23 cellular contexts compared by ENCODE assay signal in the genomic region with DNA sequence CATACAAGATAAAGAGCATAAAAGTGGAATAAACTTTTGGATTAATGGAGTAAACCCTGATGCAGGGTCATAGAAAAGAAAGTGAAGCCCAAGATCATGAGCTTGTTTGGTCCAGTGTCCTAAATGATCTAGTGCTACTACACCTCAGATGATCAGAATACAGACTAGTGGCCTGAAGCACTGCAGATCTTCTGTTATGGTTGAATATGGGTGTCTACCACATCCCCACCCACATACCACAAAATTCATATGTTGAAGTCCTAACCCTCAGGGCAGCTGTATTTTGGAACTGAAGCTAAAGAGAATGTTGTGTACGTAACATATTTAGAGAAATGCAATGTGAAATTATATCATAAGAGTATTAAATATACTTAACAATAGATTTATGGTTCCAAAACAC.
DNase-seq lines count a peak whose midpoint lies in the region; ATAC-seq, FAIRE-seq and TF ChIP-seq lines count a peak whose summit lies in the region.
"Had no signal": no experiment of that assay in that cellular context is flagged by ENCODE, and none has a peak within 500 bp of the region (broad histone marks: within the 10 kb centered on the region; RNA-seq: fewer than 3 reads in every experiment).

No MANE protein-coding gene starts in this region.

- WGBS in trophoblast cell (ENCODE audit: extremely low coverage, insufficient coverage, insufficient read length), result no CpG with 5 or more reads among the region's 1 CpG

- H4K8ac ChIP-seq in trophoblast cell (ENCODE audit: low read depth, low read length), result no peak overlapping the region

- H3K9ac ChIP-seq in SU-DHL-6 (ENCODE audit: low read length), result no peak overlapping the region
- no peak overlapping the region for H3K9ac ChIP-seq in trophoblast cell (ENCODE audit: low read length)
- H3K9ac ChIP-seq: BLaER1 treated with 17β-estradiol and CSF1 and Interleukin-3, amounts not matched to agents 10 nM and 100 nM had no signal

- no peak overlapping the region for H3K14ac ChIP-seq in trophoblast cell (ENCODE audit: low read length)

- H3K4me3 ChIP-seq in SU-DHL-6 (ENCODE audit: insufficient read depth, low read length, poor library complexity, severe bottlenecking), result no peak overlapping the region
- H3K4me3 ChIP-seq in trophoblast cell (ENCODE audit: low read depth, low read length), result no peak overlapping the region
- H3K4me3 ChIP-seq: A549; BLaER1 treated with 17β-estradiol and CSF1 and Interleukin-3, amounts not matched to agents 10 nM and 100 nM; HAP-1 had no signal

- no peak overlapping the region for H4K91ac ChIP-seq in trophoblast cell (ENCODE audit: low read depth, low read length)

- no peak overlapping the region for H2AK5ac ChIP-seq in trophoblast cell (ENCODE audit: low read length)

- no peaks in the 10 kb centered on the region for H4K20me1 ChIP-seq in SU-DHL-6 (ENCODE audit: low read depth, low read length)
- H4K20me1 ChIP-seq: BLaER1 treated with 17β-estradiol and CSF1 and Interleukin-3, amounts not matched to agents 10 nM and 100 nM had no signal

- H3K4me2 ChIP-seq in SU-DHL-6 (ENCODE audit: low read depth, low read length, poor library complexity, severe bottlenecking) (no peak overlapping the region), trophoblast cell (ENCODE audit: low read length) (no peak overlapping the region)
- H3K4me2 ChIP-seq: A549; BLaER1 treated with 17β-estradiol and CSF1 and Interleukin-3, amounts not matched to agents 10 nM and 100 nM had no signal

- H3K27ac Mint-ChIP-seq in effector memory CD8-positive, alpha-beta T cell, result no peak overlapping the region
- H3K27ac Mint-ChIP-seq: CD14-positive monocyte; CD4-positive, alpha-beta T cell; CD8-positive, alpha-beta memory T cell; HFFc6 had no signal

- H3K4me1 Mint-ChIP-seq in effector memory CD8-positive, alpha-beta T cell (ENCODE audit: low read depth in 2 of 2), result peaks cover 0 to 9% of the 10 kb centered on the region in 2 donors
- H3K4me1 Mint-ChIP-seq: CD14-positive monocyte had no signal

- H3K9me3 Mint-ChIP-seq in effector memory CD8-positive, alpha-beta T cell, result no peaks in the 10 kb centered on the region
- H3K9me3 Mint-ChIP-seq: CD4-positive, alpha-beta T cell; CD8-positive, alpha-beta memory T cell had no signal

- no peak overlapping the region for H3K27ac ChIP-seq in SU-DHL-6 (ENCODE audit: low read depth, low read length)
- H3K27ac ChIP-seq in trophoblast cell (ENCODE audit: low read depth, low read length), result no peak overlapping the region
- H3K27ac ChIP-seq: A549; BLaER1 treated with 17β-estradiol and CSF1 and Interleukin-3, amounts not matched to agents 10 nM and 100 nM had no signal

- H3K18ac ChIP-seq in trophoblast cell (ENCODE audit: low read length), result no peak overlapping the region

- H3K36me3 ChIP-seq in SU-DHL-6 (ENCODE audit: low read length) (no peaks in the 10 kb centered on the region), trophoblast cell (ENCODE audit: control insufficient read depth in 1 of 2, insufficient read depth in 2 of 2, low read length in 2 of 2) (no peaks in the 10 kb centered on the region)
- H3K36me3 ChIP-seq: BE2C; BLaER1 treated with 17β-estradiol and CSF1 and Interleukin-3, amounts not matched to agents 10 nM and 100 nM; HAP-1 had no signal

- H3K27me3 ChIP-seq in SU-DHL-6 (ENCODE audit: low read length), result no peaks in the 10 kb centered on the region
- no peaks in the 10 kb centered on the region for H3K27me3 ChIP-seq in trophoblast cell (ENCODE audit: insufficient read depth, low read length)
- H3K27me3 ChIP-seq: BE2C; BLaER1 treated with 17β-estradiol and CSF1 and Interleukin-3, amounts not matched to agents 10 nM and 100 nM had no signal

- no peak overlapping the region for H3K4me3 Mint-ChIP-seq in effector memory CD8-positive, alpha-beta T cell
- H3K4me3 Mint-ChIP-seq: CD14-positive monocyte; CD4-positive, alpha-beta T cell; CD8-positive, alpha-beta memory T cell; HFFc6 had no signal

- peak overlapping the region; percentile 54 for H2AFZ ChIP-seq in SU-DHL-6 (ENCODE audit: low read depth, low read length, severe bottlenecking)
- H2AFZ ChIP-seq in trophoblast cell (ENCODE audit: insufficient read depth, low read length, poor library complexity), result no peak overlapping the region

- no peak for FAIRE-seq in urothelium cell line (lab: Jason Lieb, UNC)
- FAIRE-seq: A549, GM12892, H54 had no signal

- ATAC-seq in effector memory CD8-positive, alpha-beta T cell (replicated peaks), result peak; percentile 54
- ATAC-seq: A549 had no signal

- H3K9me2 ChIP-seq in SU-DHL-6 (replicated peaks; ENCODE audit: insufficient read depth, low read length), result no peaks in the 10 kb centered on the region

- peak overlapping the region; percentile 49 for H3K23ac ChIP-seq in trophoblast cell (ENCODE audit: low read length)

- no peaks in the 10 kb centered on the region for H3K27me3 Mint-ChIP-seq in effector memory CD8-positive, alpha-beta T cell
- H3K27me3 Mint-ChIP-seq: CD4-positive, alpha-beta T cell; CD8-positive, alpha-beta memory T cell had no signal

- H3K4me1 ChIP-seq in trophoblast cell (ENCODE audit: control insufficient read depth in 1 of 2, insufficient read depth in 2 of 2, low read length in 2 of 2), result no peaks in the 10 kb centered on the region
- H3K4me1 ChIP-seq: A549; BE2C; BLaER1 treated with 17β-estradiol and CSF1 and Interleukin-3, amounts not matched to agents 10 nM and 100 nM; HAP-1 had no signal

- H2BK12ac ChIP-seq in trophoblast cell (ENCODE audit: low read length), result no peak overlapping the region

- no peak overlapping the region for H2BK5ac ChIP-seq in trophoblast cell (ENCODE audit: low read depth, low read length, poor library complexity)

- H3F3A ChIP-seq in SU-DHL-6 (ENCODE audit: insufficient read depth), result no peaks in the 10 kb centered on the region

- no peaks in the 10 kb centered on the region for H3K79me1 ChIP-seq in trophoblast cell (ENCODE audit: low read length)

- no peak for TF ChIP-seq CTCF in SU-DHL-6 (IDR thresholded peaks at IDR 0.05; ENCODE audit: insufficient read depth, low read length, poor library complexity, severe bottlenecking)

- H3K9me3 ChIP-seq in SU-DHL-6 (ENCODE audit: insufficient read depth, low read length), result peaks cover 9% of the 10 kb centered on the region; the same call in 1 of the 2 replicates
- H3K9me3 ChIP-seq in trophoblast cell (ENCODE audit: insufficient read depth, low read depth, low read length), result peaks cover 4% of the 10 kb centered on the region
- H3K9me3 ChIP-seq: A549; BE2C; BLaER1 treated with 17β-estradiol and CSF1 and Interleukin-3, amounts not matched to agents 10 nM and 100 nM; HAP-1 had no signal

- H3K79me2 ChIP-seq in SU-DHL-6 (ENCODE audit: insufficient read depth, low read length) (no peaks in the 10 kb centered on the region), trophoblast cell (ENCODE audit: control insufficient read depth, insufficient read depth, low read length, poor library complexity) (no peaks in the 10 kb centered on the region)

- no peak for DNase-seq in effector memory CD8-positive, alpha-beta T cell
- DNase-seq in trophoblast cell (no peak), urothelium cell line (ENCODE audit: low spot score) (no peak)
- DNase-seq in activated CD4-positive, CD25-positive, alpha-beta regulatory T cell (lab: John Stamatoyannopoulos, UW), result no peak
- DNase-seq in central memory CD4-positive, alpha-beta T cell, result no peak
- DNase-seq: 8988T; ACHN; AML-193; BE2C; CD4-positive, alpha-beta T cell; CD8-positive, alpha-beta memory T cell; DMS53; DMS79 treated with DMSO at 0.1 percent for 48 hours; GF-D8; GOT3; HFFc6 had no signal

- H4K12ac ChIP-seq in trophoblast cell (ENCODE audit: low read depth, low read length), result no peak overlapping the region

- H3K36me3 Mint-ChIP-seq in effector memory CD8-positive, alpha-beta T cell (ENCODE audit: insufficient read depth), result no peaks in the 10 kb centered on the region
- H3K36me3 Mint-ChIP-seq: CD14-positive monocyte; CD8-positive, alpha-beta memory T cell had no signal

- no peak overlapping the region for H3K4ac ChIP-seq in trophoblast cell (ENCODE audit: low read depth, low read length)

- H2BK120ac ChIP-seq in trophoblast cell (ENCODE audit: insufficient read depth, low read length, poor library complexity), result no peak overlapping the region
